Comparison of ENCODE assay signal across 1 cellular context in genomic region chrX:104195489-104196084, GRCh38.
TF ChIP-seq lines count a peak whose summit lies in the region.

No MANE protein-coding gene starts in this region.

TF ChIP-seq in GM12878, 131 proteins besides CTCF, POLR2A, EP300 and RAD21:
- TF ChIP-seq SUPT20H (IDR thresholded peaks at IDR 0.05; ENCODE audit: borderline replicate concordance, control insufficient read depth, low read depth, low read length) (no peak), RUNX3 (IDR thresholded peaks at IDR 0.05; ENCODE audit: low read length) (0 out of 2 replicates have a peak, but pooled peaks have one; percentile 35), SMC3 (IDR thresholded peaks at IDR 0.05; ENCODE audit: borderline replicate concordance, low read length) (peak; percentile 48; the same call in 1 of the 2 replicates)
